ENCODE assay signal across 15 cellular contexts in genomic region chr1:228803421-228803820, GRCh38.
"Had no signal": no experiment of that assay in that cellular context is flagged by ENCODE, and none has a peak within 500 bp of the region (broad histone marks: within the 10 kb centered on the region; RNA-seq: fewer than 3 reads in every experiment).

No MANE protein-coding gene starts in this region.

- H3K4me1 ChIP-seq: parathyroid adenoma had no signal

- H3K4me3 Mint-ChIP-seq: activated CD4-positive, alpha-beta T cell treated with anti-CD3 and anti-CD28 coated beads for 36 hours; activated naive CD4-positive, alpha-beta T cell treated with anti-CD3 and anti-CD28 coated beads, Interleukin-2, amount 50 U/mL, for 24 hours; neural progenitor cell; stimulated activated effector memory CD8-positive, alpha-beta T cell treated with anti-CD3 and anti-CD28 coated beads, Interleukin-12 subunit alpha, Interleukin-12 subunit beta, amount 100 ng/mL, for 72 hours had no signal

- H3K4me3 ChIP-seq: left ventricle myocardium inferior, neural progenitor cell, skin epidermis, upper lobe of left lung had no signal

- H3K9me3 ChIP-seq: left ventricle myocardium inferior, upper lobe of left lung had no signal

- H3K9me3 Mint-ChIP-seq: activated naive CD4-positive, alpha-beta T cell treated with anti-CD3 and anti-CD28 coated beads, Interleukin-2, amount 50 U/mL, for 24 hours; neural progenitor cell; stimulated activated effector memory CD8-positive, alpha-beta T cell treated with anti-CD3 and anti-CD28 coated beads, Interleukin-12 subunit alpha, Interleukin-12 subunit beta, amount 100 ng/mL, for 72 hours had no signal

- ATAC-seq: activated CD4-positive, alpha-beta T cell treated with anti-CD3 and anti-CD28 coated beads for 36 hours; esophagus mucosa; stimulated activated effector memory CD8-positive, alpha-beta T cell treated with anti-CD3 and anti-CD28 coated beads, Interleukin-12 subunit alpha, Interleukin-12 subunit beta, amount 100 ng/mL, for 72 hours had no signal

- H3K27me3 Mint-ChIP-seq: activated CD4-positive, alpha-beta T cell treated with anti-CD3 and anti-CD28 coated beads for 36 hours; activated naive CD4-positive, alpha-beta T cell treated with anti-CD3 and anti-CD28 coated beads, Interleukin-2, amount 50 U/mL, for 24 hours had no signal

- H3K27me3 ChIP-seq: neural progenitor cell, upper lobe of left lung had no signal

- DNase-seq: activated CD4-positive, alpha-beta T cell treated with anti-CD3 and anti-CD28 coated beads for 36 hours; amygdala; foreskin fibroblast; left ventricle myocardium inferior; retina; SIG-M5; T-helper 9 cell; WERI-Rb-1 had no signal

- H3K36me3 Mint-ChIP-seq: neural progenitor cell; stimulated activated effector memory CD8-positive, alpha-beta T cell treated with anti-CD3 and anti-CD28 coated beads, Interleukin-12 subunit alpha, Interleukin-12 subunit beta, amount 100 ng/mL, for 72 hours had no signal

- H3K36me3 ChIP-seq: left ventricle myocardium inferior, neural progenitor cell, upper lobe of left lung, WERI-Rb-1 had no signal

- H3K27ac Mint-ChIP-seq: activated naive CD4-positive, alpha-beta T cell treated with anti-CD3 and anti-CD28 coated beads, Interleukin-2, amount 50 U/mL, for 24 hours; neural progenitor cell; stimulated activated effector memory CD8-positive, alpha-beta T cell treated with anti-CD3 and anti-CD28 coated beads, Interleukin-12 subunit alpha, Interleukin-12 subunit beta, amount 100 ng/mL, for 72 hours had no signal

- H3K27ac ChIP-seq: neural progenitor cell, parathyroid adenoma, WERI-Rb-1 had no signal
